ENCODE assay signal across 8 cellular contexts in genomic region chr17:35726609-35727460, GRCh38. TPM values are rescaled to one million over a fixed set of nuclear protein-coding genes. Genes with fewer than 3 reads are reported as not detected.
DNase-seq lines count a peak whose midpoint lies in the region; ATAC-seq and TF ChIP-seq lines count a peak whose summit lies in the region.
"Had no signal": no experiment of that assay in that cellular context is flagged by ENCODE, and none has a peak within 500 bp of the region (broad histone marks: within the 10 kb centered on the region; RNA-seq: fewer than 3 reads in every experiment).

No MANE protein-coding gene starts in this region.

- H4K8ac ChIP-seq in H9 (replicated peaks; ENCODE audit: insufficient read length, low read depth, low read length), result no peak overlapping the region

- no peak overlapping the region for H4K5ac ChIP-seq in H9 (ENCODE audit: insufficient read length, low read depth, low read length)

- H3K56ac ChIP-seq in H9 (ENCODE audit: insufficient read length, low read depth, low read length), result no peak overlapping the region

- no peak overlapping the region for H4K91ac ChIP-seq in H9 (ENCODE audit: insufficient read length, low read depth, low read length)

- H3K79me2 ChIP-seq in H9 (ENCODE audit: insufficient read depth, low read length), result no peaks in the 10 kb centered on the region

- H3K4me1 ChIP-seq in H9 (ENCODE audit: insufficient read depth, low read length), result 0 out of 2 replicates have a peak, but pooled peaks cover 3% of the 10 kb centered on the region

- H3K27ac Mint-ChIP-seq in H9, result no peak overlapping the region; a peak in 1 of 7 replicates

- peaks cover 33 to 44% of the 10 kb centered on the region in 2 experiments for H3K4me1 Mint-ChIP-seq in H9

- H2AK5ac ChIP-seq in H9 (ENCODE audit: insufficient read length, low read length), result no peak overlapping the region

- H3K27ac ChIP-seq in H9 (ENCODE audit: insufficient read length, low read depth, low read length), result no peak overlapping the region

- no peak overlapping the region for H2BK15ac ChIP-seq in H9 (ENCODE audit: low read depth, low read length)

- H3K4me2 ChIP-seq in H9 (ENCODE audit: insufficient read depth, insufficient read length, low read length), result no peak overlapping the region

- H3K4me3 Mint-ChIP-seq in H9, result no peak overlapping the region

- no peak overlapping the region for H3T11ph ChIP-seq in H9 (ENCODE audit: low read length)

- H3K9me3 Mint-ChIP-seq in H9, result no peaks in the 10 kb centered on the region

- TF ChIP-seq CTCF in H9 (conservative IDR thresholded peaks at IDR 0.05), result no peak

- no peak overlapping the region for H3K23ac ChIP-seq in H9 (ENCODE audit: insufficient read length, low read depth, low read length)

- H3K4ac ChIP-seq in H9 (ENCODE audit: low read depth, low read length), result no peak overlapping the region

- H3K9ac ChIP-seq in H9 (ENCODE audit: extremely low read depth, insufficient read length, low read length), result no peak overlapping the region

- no peaks in the 10 kb centered on the region for H3K79me1 ChIP-seq in H9 (ENCODE audit: insufficient read depth, low read depth, low read length, poor library complexity, severe bottlenecking)

- no peak overlapping the region for H2BK12ac ChIP-seq in H9 (ENCODE audit: insufficient read length, low read depth, low read length)

- H2BK5ac ChIP-seq in H9 (ENCODE audit: insufficient read length, low read length), result no peak overlapping the region

- H3K23me2 ChIP-seq in H9 (ENCODE audit: insufficient read length, low read depth, low read length, poor library complexity, severe bottlenecking), result no peaks in the 10 kb centered on the region

- no CpG with 5 or more reads among the region's 9 CpGs for WGBS in H9 (ENCODE audit: extremely low coverage, insufficient read length, low lambda C conversion rate)

- H2BK120ac ChIP-seq in H9 (ENCODE audit: low read depth, low read length, poor library complexity, severe bottlenecking), result no peak overlapping the region

- no peak for ATAC-seq in GM18907 (IDR thresholded peaks at IDR 0.05; ENCODE audit: unreplicated experiment)
- ATAC-seq in GM21717 (IDR thresholded peaks at IDR 0.05; ENCODE audit: unreplicated experiment), result no peak

- H3K36me3 Mint-ChIP-seq in H9 (ENCODE audit: insufficient read depth in 1 of 3, low read depth in 3 of 3), result peaks cover 7 to 27% (median 27%) of the 10 kb centered on the region in 3 experiments; a peak in 6 of 7 replicates

- peaks cover 15% of the 10 kb centered on the region for H3K27me3 Mint-ChIP-seq in H9 (ENCODE audit: low read depth)

- H3K27me3 ChIP-seq in H9 (ENCODE audit: insufficient read depth, low read length), result no peaks in the 10 kb centered on the region

- no peak overlapping the region for H3K18ac ChIP-seq in H9 (ENCODE audit: insufficient read length, low read depth, low read length)

- no peak overlapping the region for H2BK20ac ChIP-seq in H9 (ENCODE audit: low read depth, low read length, poor library complexity, severe bottlenecking)

- H3K9me3 ChIP-seq in H9 (ENCODE audit: control insufficient read depth, low read depth, low read length), result no peaks in the 10 kb centered on the region

- no peak overlapping the region for H3K14ac ChIP-seq in H9 (ENCODE audit: insufficient read depth, low read length)

- H2AFZ ChIP-seq in H9 (ENCODE audit: low read length), result no peak overlapping the region

- no peaks in the 10 kb centered on the region for H4K20me1 ChIP-seq in H9 (ENCODE audit: control insufficient read depth, insufficient read depth, insufficient read length)

- DNase-seq in H9, result peak; percentile 58
- DNase-seq in RPMI7951 (ENCODE audit: low read depth), result peak; percentile 74
- peak; percentile 89 for DNase-seq in glomerular visceral epithelial cell (ENCODE audit: extremely low spot score)
- peak; percentile 90 for DNase-seq in smooth muscle cell of the brain vasculature (ENCODE audit: low read depth, low spot score)
- no peak for DNase-seq in central memory CD4-positive, alpha-beta T cell
- DNase-seq: stimulated activated naive CD4-positive, alpha-beta T cell had no signal

RNA-seq across cellular contexts. Expression of gene RASL10B, which starts 4.6 kb away (rescaled TPM):
- 15.0 and 15.9 TPM in 2 replicates for total RNA-seq in H9 (2021)
- 1.1 and 1.6 TPM in 2 replicates for total RNA-seq in RPMI7951 (2014; rRNA removed; shearing (Covaris generic))

RNA-seq across cellular contexts. Expression of gene GAS2L2, which starts 26.2 kb away (rescaled TPM):
- not detected in 2 replicates for total RNA-seq in H9 (2021)
- total RNA-seq in RPMI7951 (2014; rRNA removed; shearing (Covaris generic)), result not detected in 2 replicates

RNA-seq across cellular contexts. Expression of gene C17orf50, which starts 33.9 kb away (rescaled TPM):
- not detected in 2 replicates for total RNA-seq in H9 (2021)
- not detected in 2 replicates for total RNA-seq in RPMI7951 (2014; rRNA removed; shearing (Covaris generic))
